18 cellular contexts compared by ENCODE assay signal in the genomic region with DNA sequence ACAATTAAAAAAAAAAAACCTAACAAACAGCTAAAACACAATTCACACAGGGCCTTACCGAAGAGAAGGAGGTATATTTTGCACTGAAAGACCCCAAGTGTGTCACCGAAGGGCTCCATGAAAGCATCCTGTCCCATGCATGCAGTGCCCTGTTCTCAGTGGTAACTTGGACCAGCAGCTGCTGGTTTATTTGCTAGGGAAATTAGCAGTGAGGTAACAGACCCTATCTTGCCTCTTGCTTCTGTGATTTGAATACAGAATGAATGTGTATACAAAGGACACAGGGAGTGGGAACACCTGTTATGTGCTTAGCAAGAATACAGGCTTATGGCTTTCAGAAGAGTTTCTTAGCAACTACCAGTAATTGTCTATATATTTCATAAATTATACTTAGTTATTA. TPM values are rescaled to one million over a fixed set of nuclear protein-coding genes. Genes with fewer than 3 reads are reported as not detected.
DNase-seq lines count a peak whose midpoint lies in the region; TF ChIP-seq lines count a peak whose summit lies in the region.
"Had no signal": no experiment of that assay in that cellular context is flagged by ENCODE, and none has a peak within 500 bp of the region (broad histone marks: within the 10 kb centered on the region; RNA-seq: fewer than 3 reads in every experiment).

A gene (minus strand): TSS at position 160 of the 400 bp plus-strand sequence.

- H3K27ac ChIP-seq in colonic mucosa, result peak within 1 kb of the TSS; percentile 12
- H3K27ac ChIP-seq: epithelial cell of prostate, GM23248, neural progenitor cell, thyroid gland had no signal

- no peak within 1 kb of the TSS for H3K9ac ChIP-seq in colonic mucosa (ENCODE audit: low read depth in 2 of 2, low read length in 2 of 2)
- H3K9ac ChIP-seq: GM23248, neural progenitor cell had no signal

- peaks cover 61% of the 10 kb centered on the region for H3K27me3 Mint-ChIP-seq in osteocyte (ENCODE audit: unreplicated experiment)

- intact Hi-C loops in colonic mucosa (cut with DNase I), result loop anchor here (5.0 to 10.0 kb wide), 2 partner anchors 49 to 132 kb away; no protein-coding TSS in a partner anchor

- TF ChIP-seq CTCF in colonic mucosa (IDR thresholded peaks at IDR 0.05) (no peak), osteocyte (IDR thresholded peaks at IDR 0.05) (no peak), GM13977 (IDR thresholded peaks at IDR 0.05; ENCODE audit: extremely low read depth, insufficient read depth, missing control alignments) (no peak)

- no peak within 1 kb of the TSS for H3K4me3 ChIP-seq in colonic mucosa
- H3K4me3 ChIP-seq: GM23248, neural progenitor cell, thyroid gland had no signal

- no peaks in the 10 kb centered on the region for H3K9me3 Mint-ChIP-seq in osteocyte (ENCODE audit: unreplicated experiment)
- H3K9me3 Mint-ChIP-seq: neural progenitor cell had no signal

- no peaks in the 10 kb centered on the region for H3K27me3 ChIP-seq in colonic mucosa
- H3K27me3 ChIP-seq: thyroid gland had no signal

- H3K36me3 Mint-ChIP-seq in osteocyte (ENCODE audit: unreplicated experiment), result no peaks in the 10 kb centered on the region
- H3K36me3 Mint-ChIP-seq: neural progenitor cell had no signal

- no peaks in the 10 kb centered on the region for H3K4me1 Mint-ChIP-seq in osteocyte (ENCODE audit: unreplicated experiment)
- H3K4me1 Mint-ChIP-seq: neural progenitor cell had no signal

- H3K27ac Mint-ChIP-seq in osteocyte (ENCODE audit: unreplicated experiment), result no peak within 1 kb of the TSS
- H3K27ac Mint-ChIP-seq: neural progenitor cell had no signal

- H3K9me3 ChIP-seq in colonic mucosa, result no peaks in the 10 kb centered on the region
- H3K9me3 ChIP-seq: thyroid gland had no signal

- H3K4me1 ChIP-seq in colonic mucosa, result no peaks in the 10 kb centered on the region
- H3K4me1 ChIP-seq: neural progenitor cell, thyroid gland had no signal

- H3K36me3 ChIP-seq in colonic mucosa, result no peaks in the 10 kb centered on the region
- H3K36me3 ChIP-seq: neural progenitor cell, thyroid gland had no signal

- peak; percentile 74 for DNase-seq in DMS 273 treated with DMSO at 0.1 percent for 48 hours (lab: John Stamatoyannopoulos, UW)
- peak; percentile 77 for DNase-seq in NCI-H1092 (lab: John Stamatoyannopoulos, UW)
- peak; percentile 35 for DNase-seq in NCI-H2196 treated with DMSO at 0.1 percent for 48 hours (lab: John Stamatoyannopoulos, UW; ENCODE audit: unreplicated experiment)
- DNase-seq in colonic mucosa, result no peak
- DNase-seq in hepatic stellate cell (ENCODE audit: low spot score), result no peak
- no peak for DNase-seq in osteocyte (ENCODE audit: extremely low spot score, unreplicated experiment)
- no peak for DNase-seq in Kasumi-1 (lab: John Stamatoyannopoulos, UW)
- DNase-seq in GM13977 (ENCODE audit: low spot score), result no peak
- DNase-seq: aorta; DMS79; GM23248; mesendoderm; PC-3; right cardiac atrium; stimulated activated CD8-positive, alpha-beta memory T cell treated with anti-CD3 and anti-CD28 coated beads, Interleukin-4, amount 100 ng/mL, for 48 hours; thyroid gland had no signal

- no peak within 1 kb of the TSS for H3K4me3 Mint-ChIP-seq in osteocyte (ENCODE audit: unreplicated experiment)
- H3K4me3 Mint-ChIP-seq: neural progenitor cell had no signal

- in situ Hi-C loops in GM13977 (cut with MboI; ENCODE audit: low pct_unique_long_range_greater_than_20kb, low sequenced_read_pairs, unreplicated experiment), result no loop called here

RNA-seq across cellular contexts. Expression of the gene that starts here (rescaled TPM):
- total RNA-seq in colonic mucosa (10 to 100 TPM; 45.9 to 81.5 TPM), osteocyte (not detected in 2 replicates)
- total RNA-seq: aorta, GM23248, PC-3, right cardiac atrium had no signal

Comparison
In these comparisons a context has a peak if more than half of its experiments do, and no peak if none do; other contexts are left out.
1. RNA of the gene that starts here (total RNA-seq): 45.9 to 81.5 TPM in colonic mucosa; not detected in osteocyte; every median in the first group is over 10 times any median in the second.
2. DNase-seq: peak in DMS 273 treated with DMSO at 0.1 percent for 48 hours (single experiment), NCI-H1092 (single experiment) and NCI-H2196 treated with DMSO at 0.1 percent for 48 hours (single experiment); none in colonic mucosa (single experiment), hepatic stellate cell (single experiment), osteocyte (single experiment), Kasumi-1 (0 of 2) and GM13977 (single experiment).